18 cellular contexts compared by ENCODE assay signal in the genomic region with DNA sequence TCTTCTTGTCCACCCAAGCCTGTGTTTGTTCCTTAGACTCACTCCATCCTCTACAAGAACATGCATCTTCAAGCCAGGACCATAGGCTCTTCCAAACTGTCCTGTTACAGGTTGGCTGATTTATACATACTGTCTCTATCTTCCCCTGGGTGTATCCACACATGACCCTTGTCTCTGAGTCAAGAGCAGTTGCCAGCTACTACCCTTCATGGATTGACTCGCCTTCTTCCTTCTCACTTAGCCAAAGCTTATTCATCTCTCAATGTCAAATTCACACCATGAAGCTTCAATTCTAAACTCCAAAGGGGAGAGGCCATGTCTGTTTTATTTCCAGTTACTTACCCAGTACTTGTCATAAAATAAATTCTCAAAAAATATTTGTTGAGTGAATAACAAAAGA.
DNase-seq lines count a peak whose midpoint lies in the region; ATAC-seq and TF ChIP-seq lines count a peak whose summit lies in the region.
"Had no signal": no experiment of that assay in that cellular context is flagged by ENCODE, and none has a peak within 500 bp of the region (broad histone marks: within the 10 kb centered on the region; RNA-seq: fewer than 3 reads in every experiment).

No MANE protein-coding gene starts in this region.

- H3K27ac ChIP-seq in uterus: no peak overlapping the region
- H3K27ac ChIP-seq: 22Rv1, A549, C4-2B had no signal

- H3K4me3 Mint-ChIP-seq in activated CD4-positive, alpha-beta T cell treated with anti-CD3 and anti-CD28 coated beads for 36 hours: no peak overlapping the region
- H3K4me3 Mint-ChIP-seq in CD14-positive monocyte: no peak overlapping the region
- H3K4me3 Mint-ChIP-seq: CD4-positive, alpha-beta memory T cell; IgD-negative memory B cell had no signal

- CTCF ChIA-PET in activated CD4-positive, alpha-beta T cell treated with anti-CD3 and anti-CD28 coated beads for 36 hours (lab: Charles Lee): interaction anchor here (0.6 to 0.9 kb wide), 2 partner anchors 18 to 267 kb away, joined by 3 to 4 read pairs; no protein-coding TSS in a partner anchor

- ATAC-seq in activated CD4-positive, alpha-beta T cell treated with anti-CD3 and anti-CD28 coated beads for 36 hours: peak; percentile 75
- ATAC-seq: A549, GM12878, HepG2 had no signal

- H3K4me3 ChIP-seq in epithelial cell of esophagus (ENCODE audit: low read length) (no peak overlapping the region), fibroblast of mammary gland (ENCODE audit: control insufficient read depth, low read depth, low read length) (no peak overlapping the region), uterus (no peak overlapping the region)
- H3K4me3 ChIP-seq: A549, GM12878 had no signal

- no peaks in the 10 kb centered on the region for H3K4me1 Mint-ChIP-seq in activated CD4-positive, alpha-beta T cell treated with anti-CD3 and anti-CD28 coated beads for 36 hours
- no peaks in the 10 kb centered on the region for H3K4me1 Mint-ChIP-seq in CD14-positive monocyte
- H3K4me1 Mint-ChIP-seq: CD4-positive, alpha-beta memory T cell; IgD-negative memory B cell had no signal

- H3K27me3 Mint-ChIP-seq in activated CD4-positive, alpha-beta T cell treated with anti-CD3 and anti-CD28 coated beads for 36 hours: peaks cover 5% of the 10 kb centered on the region
- peaks cover 2 to 3% (median 3%) of the 10 kb centered on the region in 3 donors for H3K27me3 Mint-ChIP-seq in CD14-positive monocyte (ENCODE audit: low read depth in 3 of 3)

- H3K9me3 Mint-ChIP-seq in activated CD4-positive, alpha-beta T cell treated with anti-CD3 and anti-CD28 coated beads for 36 hours (ENCODE audit: low read depth): no peaks in the 10 kb centered on the region
- peaks cover 0 to 1% (median 0%) of the 10 kb centered on the region in 7 donors for H3K9me3 Mint-ChIP-seq in CD14-positive monocyte
- H3K9me3 Mint-ChIP-seq: IgD-negative memory B cell had no signal

- no peak for DNase-seq in activated CD4-positive, alpha-beta T cell treated with anti-CD3 and anti-CD28 coated beads for 36 hours
- no peak for DNase-seq in activated CD4-positive, alpha-beta T cell treated with anti-CD3 and anti-CD28 coated beads, Interleukin-2, amount 50 U/mL, for 48 hours
- peak; percentile 55 for DNase-seq in epithelial cell of esophagus (ENCODE audit: low read depth)
- DNase-seq in fibroblast of mammary gland (ENCODE audit: low read depth): peak; percentile 4
- no peak for DNase-seq in hippocampal formation (lab: John Stamatoyannopoulos, UW)
- DNase-seq in CD14-positive monocyte (ENCODE audit: low spot score): no peak
- no peak for DNase-seq in uterus
- DNase-seq: AML-193; CD4-positive, alpha-beta memory T cell; DMS153; DMS79; HCEC 1CT had no signal

- no peak overlapping the region for H3K27ac Mint-ChIP-seq in activated CD4-positive, alpha-beta T cell treated with anti-CD3 and anti-CD28 coated beads for 36 hours
- no peak overlapping the region for H3K27ac Mint-ChIP-seq in CD14-positive monocyte
- H3K27ac Mint-ChIP-seq: CD4-positive, alpha-beta memory T cell had no signal

- H3K36me3 ChIP-seq in uterus: no peaks in the 10 kb centered on the region

- H3K27me3 ChIP-seq in uterus: no peaks in the 10 kb centered on the region

- TF ChIP-seq POLR2A in uterus (IDR thresholded peaks at IDR 0.05): no peak

- no peaks in the 10 kb centered on the region for H3K36me3 Mint-ChIP-seq in activated CD4-positive, alpha-beta T cell treated with anti-CD3 and anti-CD28 coated beads for 36 hours (ENCODE audit: low read depth)
- no peaks in the 10 kb centered on the region for H3K36me3 Mint-ChIP-seq in CD14-positive monocyte
- H3K36me3 Mint-ChIP-seq: CD4-positive, alpha-beta memory T cell; IgD-negative memory B cell had no signal

- no peaks in the 10 kb centered on the region for H3K4me1 ChIP-seq in uterus
- H3K4me1 ChIP-seq: A549 had no signal

- H3K9me3 ChIP-seq in uterus: no peaks in the 10 kb centered on the region
- H3K9me3 ChIP-seq: A549 had no signal

- intact Hi-C loops in activated CD4-positive, alpha-beta T cell treated with anti-CD3 and anti-CD28 coated beads for 36 hours (cut with DNase I, micrococcal nuclease): no loop called here
- intact Hi-C loops in CD14-positive monocyte (cut with micrococcal nuclease): no loop called here
- intact Hi-C loops in uterus (cut with DNase I; ENCODE audit: low total_unique reads): no loop called here

- POLR2A ChIA-PET in activated CD4-positive, alpha-beta T cell treated with anti-CD3 and anti-CD28 coated beads for 36 hours (lab: Charles Lee): no interaction called here

- TF ChIP-seq CTCF in epithelial cell of esophagus (IDR thresholded peaks at IDR 0.05; ENCODE audit: insufficient read depth, low read depth, low read length, missing control alignments) (no peak), fibroblast of mammary gland (conservative IDR thresholded peaks at IDR 0.05; ENCODE audit: control insufficient read depth, insufficient read depth, low read depth, low read length) (no peak), CD14-positive monocyte (IDR thresholded peaks at IDR 0.05) (no peak), uterus (IDR thresholded peaks at IDR 0.05) (no peak)

Comparison
In these comparisons a context has a peak if more than half of its experiments do, and no peak if none do; other contexts are left out.
1. DNase-seq: peak in epithelial cell of esophagus (single experiment) and fibroblast of mammary gland (single experiment); none in activated CD4-positive, alpha-beta T cell treated with anti-CD3 and anti-CD28 coated beads for 36 hours (single experiment), activated CD4-positive, alpha-beta T cell treated with anti-CD3 and anti-CD28 coated beads, Interleukin-2, amount 50 U/mL, for 48 hours (0 of 2), hippocampal formation (0 of 2), CD14-positive monocyte (single experiment) and uterus (0 of 2).